18 cellular contexts compared by ENCODE assay signal in genomic region chr2:170218456-170218855, GRCh38. TPM values are rescaled to one million over a fixed set of nuclear protein-coding genes. Genes with fewer than 3 reads are reported as not detected.
DNase-seq lines count a peak whose midpoint lies in the region; TF ChIP-seq lines count a peak whose summit lies in the region.
"Had no signal": no experiment of that assay in that cellular context is flagged by ENCODE, and none has a peak within 500 bp of the region (broad histone marks: within the 10 kb centered on the region; RNA-seq: fewer than 3 reads in every experiment).

No MANE protein-coding gene starts in this region.

- no peaks in the 10 kb centered on the region for H3K79me2 ChIP-seq in fibroblast of lung (ENCODE audit: control insufficient read depth, insufficient read depth, low read length)

- no peak overlapping the region for H3K4me2 ChIP-seq in fibroblast of lung (ENCODE audit: extremely low read depth, insufficient read depth, low read length)

- CTCF ChIA-PET in activated CD4-positive, alpha-beta T cell treated with anti-CD3 and anti-CD28 coated beads, Interleukin-2, amount 10 ng/mL, durations not matched to agents 7 days and 5 days (lab: Charles Lee) = no interaction called here

- POLR2A ChIA-PET in activated CD4-positive, alpha-beta T cell treated with anti-CD3 and anti-CD28 coated beads, Interleukin-2, amount 10 ng/mL, durations not matched to agents 7 days and 5 days (lab: Charles Lee) = no interaction called here

- H3K27ac ChIP-seq in fibroblast of lung (ENCODE audit: insufficient read depth, low read length) = peak overlapping the region; percentile 10

- H3K27ac Mint-ChIP-seq in activated CD4-positive, alpha-beta T cell treated with anti-CD3 and anti-CD28 coated beads, Interleukin-2, amount 10 ng/mL, durations not matched to agents 7 days and 5 days = no peak overlapping the region
- H3K27ac Mint-ChIP-seq: activated T-helper 17 cell treated with anti-CD3 and anti-CD28 coated beads, Interleukin-2, amount 50 U/mL, for 72 hours; T-helper 1 cell treated with Interleukin-12 subunit alpha and Interleukin-12 subunit beta and Interleukin-4 antibody, amounts not matched to agents 30 μg/mL and 1 μg/mL, for 36 hours; WTC11 had no signal

- H3K9me3 ChIP-seq in fibroblast of lung (ENCODE audit: control insufficient read depth, insufficient read depth, low read depth, low read length) = no peaks in the 10 kb centered on the region

- H2AFZ ChIP-seq in fibroblast of lung (ENCODE audit: low read length) = no peak overlapping the region

- TF ChIP-seq CTCF in fibroblast of lung (conservative IDR thresholded peaks at IDR 0.05 in 1 of 2, IDR thresholded peaks at IDR 0.05 in 1 of 2; ENCODE audit: low read depth in 1 of 2, low read length in 2 of 2) = no peak

- H3K36me3 Mint-ChIP-seq in activated CD4-positive, alpha-beta T cell treated with anti-CD3 and anti-CD28 coated beads, Interleukin-2, amount 10 ng/mL, durations not matched to agents 7 days and 5 days (ENCODE audit: low read depth) = no peaks in the 10 kb centered on the region

- H3K27me3 ChIP-seq in fibroblast of lung (ENCODE audit: control insufficient read depth, insufficient read depth, low read length) = no peaks in the 10 kb centered on the region

- H3K4me3 ChIP-seq in fibroblast of lung (replicated peaks in 1 of 4; ENCODE audit: control extremely low read depth in 1 of 4, insufficient read depth in 1 of 4, low read depth in 3 of 4, low read length in 4 of 4) = no peak overlapping the region

- H3K9ac ChIP-seq in fibroblast of lung (ENCODE audit: insufficient read depth, low read length) = no peak overlapping the region

- DNase-seq in DMS53 treated with DMSO at 0.1 percent for 48 hours (lab: John Stamatoyannopoulos, UW; ENCODE audit: unreplicated experiment) = peak; percentile 88
- DNase-seq in NCI-H146 treated with DMSO at 0.1 percent for 48 hours (lab: John Stamatoyannopoulos, UW; ENCODE audit: unreplicated experiment) = peak; percentile 73
- DNase-seq in NCI-H69 (lab: John Stamatoyannopoulos, UW) = peak; percentile 91
- peak in 1 of 2 donors; percentile 23 for DNase-seq in fibroblast of lung (ENCODE audit: low read depth in 2 of 2)
- DNase-seq in activated CD4-positive, alpha-beta T cell treated with anti-CD3 and anti-CD28 coated beads, Interleukin-2, amount 10 ng/mL, durations not matched to agents 7 days and 5 days = no peak
- no peak for DNase-seq in activated T-cell treated with anti-CD3 and anti-CD28 coated beads, Interleukin-2, amount 50 U/mL, for 48 hours
- no peak for DNase-seq in stimulated activated naive CD4-positive, alpha-beta T cell (lab: John Stamatoyannopoulos, UW)
- no peak for DNase-seq in activated gamma-delta T cell treated with Interleukin-2 at 50 U/mL for 16 hours
- DNase-seq: effector memory CD4-positive, alpha-beta T cell; left colon; MV-4-11; Right ventricle myocardium superior; stimulated activated CD4-positive, alpha-beta T cell treated with anti-CD3 and anti-CD28 coated beads, Interleukin-2, amount 100 ng/mL, for 24 hours had no signal

- no peaks in the 10 kb centered on the region for H3K36me3 ChIP-seq in fibroblast of lung (ENCODE audit: control insufficient read depth, insufficient read depth, low read length)

- no peaks in the 10 kb centered on the region for H4K20me1 ChIP-seq in fibroblast of lung (ENCODE audit: control insufficient read depth, extremely low read depth, insufficient read depth, low read length)

- peaks cover 9% of the 10 kb centered on the region for H3K27me3 Mint-ChIP-seq in activated CD4-positive, alpha-beta T cell treated with anti-CD3 and anti-CD28 coated beads, Interleukin-2, amount 10 ng/mL, durations not matched to agents 7 days and 5 days
- H3K27me3 Mint-ChIP-seq: central memory CD8-positive, alpha-beta T cell had no signal

- H3K4me3 Mint-ChIP-seq in activated CD4-positive, alpha-beta T cell treated with anti-CD3 and anti-CD28 coated beads, Interleukin-2, amount 10 ng/mL, durations not matched to agents 7 days and 5 days = no peak overlapping the region
- H3K4me3 Mint-ChIP-seq: activated T-helper 17 cell treated with anti-CD3 and anti-CD28 coated beads, Interleukin-2, amount 50 U/mL, for 72 hours; central memory CD8-positive, alpha-beta T cell; T-helper 1 cell treated with Interleukin-12 subunit alpha and Interleukin-12 subunit beta and Interleukin-4 antibody, amounts not matched to agents 30 μg/mL and 1 μg/mL, for 36 hours; WTC11 had no signal

- H3K4me1 ChIP-seq in fibroblast of lung (ENCODE audit: control insufficient read depth, extremely low read depth, insufficient read depth, low read length) = peaks cover 3% of the 10 kb centered on the region

- peaks cover 11% of the 10 kb centered on the region for H3K4me1 Mint-ChIP-seq in activated CD4-positive, alpha-beta T cell treated with anti-CD3 and anti-CD28 coated beads, Interleukin-2, amount 10 ng/mL, durations not matched to agents 7 days and 5 days

- no peaks in the 10 kb centered on the region for H3K9me3 Mint-ChIP-seq in activated CD4-positive, alpha-beta T cell treated with anti-CD3 and anti-CD28 coated beads, Interleukin-2, amount 10 ng/mL, durations not matched to agents 7 days and 5 days
- H3K9me3 Mint-ChIP-seq: activated T-helper 17 cell treated with anti-CD3 and anti-CD28 coated beads, Interleukin-2, amount 50 U/mL, for 72 hours; central memory CD8-positive, alpha-beta T cell; T-helper 1 cell treated with Interleukin-12 subunit alpha and Interleukin-12 subunit beta and Interleukin-4 antibody, amounts not matched to agents 30 μg/mL and 1 μg/mL, for 36 hours; WTC11 had no signal

RNA-seq across cellular contexts. Expression of gene MYO3B, which starts 40.5 kb away (rescaled TPM):
- total RNA-seq in fibroblast of lung = 0.26 and 0.50 TPM in 2 replicates
- polyA plus RNA-seq in fibroblast of lung = 0.03 and 0.06 TPM in 2 replicates
- 0.02 TPM in 1 of 2 replicates, not detected in the other for polyA plus RNA-seq in fibroblast of lung (2012)
- polyA minus RNA-seq in fibroblast of lung (ENCODE audit: low replicate concordance) = not detected in 2 replicates
- under 1 TPM; 0.04 to 0.05 TPM for total RNA-seq in activated CD4-positive, alpha-beta T cell treated with anti-CD3 and anti-CD28 coated beads, Interleukin-2, amount 10 ng/mL, durations not matched to agents 7 days and 5 days
- total RNA-seq: omental fat pad, Right ventricle myocardium superior had no signal

Comparison
In these comparisons a context has a peak if more than half of its experiments do, and no peak if none do; other contexts are left out.
1. DNase-seq: peak in DMS53 treated with DMSO at 0.1 percent for 48 hours (single experiment), NCI-H146 treated with DMSO at 0.1 percent for 48 hours (single experiment) and NCI-H69 (single experiment); none in activated CD4-positive, alpha-beta T cell treated with anti-CD3 and anti-CD28 coated beads, Interleukin-2, amount 10 ng/mL, durations not matched to agents 7 days and 5 days (single experiment), activated T-cell treated with anti-CD3 and anti-CD28 coated beads, Interleukin-2, amount 50 U/mL, for 48 hours (0 of 2), stimulated activated naive CD4-positive, alpha-beta T cell (0 of 6) and activated gamma-delta T cell treated with Interleukin-2 at 50 U/mL for 16 hours (single experiment).